In genomic region chr6:149608381-149608982, GRCh38 we compare ENCODE assay signal across 21 cellular contexts. TPM values are rescaled to one million over a fixed set of nuclear protein-coding genes. Genes with fewer than 3 reads are reported as not detected.
A peak's percentile ranks its signal among the peaks of the same experiment; 100 is the strongest.
DNase-seq lines count a peak whose midpoint lies in the region; ATAC-seq and TF ChIP-seq lines count a peak whose summit lies in the region.
"Had no signal": no experiment of that assay in that cellular context is flagged by ENCODE, and none has a peak within 500 bp of the region (broad histone marks: within the 10 kb centered on the region; RNA-seq: fewer than 3 reads in every experiment).

No MANE protein-coding gene starts in this region.

- H3K9me3 Mint-ChIP-seq in CD4-positive, alpha-beta memory T cell, result peaks cover 0 to 4% (median under 1%) of the 10 kb centered on the region in 8 donors
- no peaks in the 10 kb centered on the region for H3K9me3 Mint-ChIP-seq in glutamatergic neuron (ENCODE audit: unreplicated experiment)

- H3K27me3 Mint-ChIP-seq in CD4-positive, alpha-beta memory T cell, result no peaks in the 10 kb centered on the region
- no peaks in the 10 kb centered on the region for H3K27me3 Mint-ChIP-seq in glutamatergic neuron (ENCODE audit: unreplicated experiment)

- no peaks in the 10 kb centered on the region for H3K9me3 ChIP-seq in CD4-positive, alpha-beta memory T cell (ENCODE audit: control insufficient read depth in 1 of 2, low read length in 2 of 2)
- H3K9me3 ChIP-seq: prostate gland had no signal

- peak; percentile 24 for TF ChIP-seq CTCF in glutamatergic neuron (IDR thresholded peaks at IDR 0.05; ENCODE audit: partially characterized antibody, unreplicated experiment)

- DNase-seq in CD4-positive, alpha-beta memory T cell, result no peak
- DNase-seq in GM19238 (ENCODE audit: insufficient read length, low spot score) (peak; percentile 13), HuH-7 (ENCODE audit: low spot score) (peak; percentile 12), glutamatergic neuron (no peak), DMS153 treated with DMSO at 0.1 percent for 48 hours (lab: John Stamatoyannopoulos, UW; ENCODE audit: unreplicated experiment) (no peak), kidney glomerular epithelial cell (lab: John Stamatoyannopoulos, UW) (no peak)
- DNase-seq: activated CD8-positive, alpha-beta memory T cell treated with anti-CD3 and anti-CD28 coated beads for 24 hours; erythroblast; GM23248; left colon; midbrain; NCI-H1436 treated with DMSO at 0.1 percent for 48 hours; NCI-H774; small intestine; stimulated activated CD4-positive, alpha-beta T cell treated with anti-CD3 and anti-CD28 coated beads, Interleukin-4, amount 100 ng/mL, for 4 hours had no signal

- H3K36me3 Mint-ChIP-seq in CD4-positive, alpha-beta memory T cell, result peaks cover 19 to 25% of the 10 kb centered on the region in 2 donors
- H3K36me3 Mint-ChIP-seq in glutamatergic neuron (ENCODE audit: unreplicated experiment), result no peaks in the 10 kb centered on the region

- H3K27me3 ChIP-seq in CD4-positive, alpha-beta memory T cell (ENCODE audit: insufficient read depth, low read length), result no peaks in the 10 kb centered on the region
- H3K27me3 ChIP-seq: gastroesophageal sphincter had no signal

- no peak overlapping the region for H3K4me3 ChIP-seq in CD4-positive, alpha-beta memory T cell (ENCODE audit: low read length in 2 of 2)
- H3K4me3 ChIP-seq: gastroesophageal sphincter, GM23248, prostate gland had no signal

- intact Hi-C loops in CD4-positive, alpha-beta memory T cell (cut with micrococcal nuclease), result no loop called here

- POLR2A ChIA-PET in CD4-positive, alpha-beta memory T cell (lab: Charles Lee; ENCODE audit: partially characterized antibody), result interaction anchor here (0.9 kb wide), 1 partner anchor 13 kb away, joined by 4 read pairs; no protein-coding TSS in a partner anchor

- H3K4me1 ChIP-seq in CD4-positive, alpha-beta memory T cell (ENCODE audit: insufficient read depth, low read length), result peaks cover 10% of the 10 kb centered on the region
- H3K4me1 ChIP-seq: gastroesophageal sphincter, prostate gland had no signal

- no peak overlapping the region for H3K27ac ChIP-seq in CD4-positive, alpha-beta memory T cell (ENCODE audit: low read depth, low read length)
- H3K27ac ChIP-seq: gastroesophageal sphincter, GM23248, prostate gland had no signal

- no peak overlapping the region for H3K4me3 Mint-ChIP-seq in CD4-positive, alpha-beta memory T cell
- H3K4me3 Mint-ChIP-seq in glutamatergic neuron (ENCODE audit: unreplicated experiment), result no peak overlapping the region
- H3K4me3 Mint-ChIP-seq: neural crest cell had no signal

- H3K4me1 Mint-ChIP-seq in CD4-positive, alpha-beta memory T cell, result peaks cover 7 to 12% (median 12%) of the 10 kb centered on the region in 4 donors
- H3K4me1 Mint-ChIP-seq in glutamatergic neuron (ENCODE audit: low read depth, unreplicated experiment), result no peaks in the 10 kb centered on the region
- H3K4me1 Mint-ChIP-seq: neural crest cell had no signal

- ATAC-seq in GM21717 (IDR thresholded peaks at IDR 0.05; ENCODE audit: unreplicated experiment), result no peak
- no peak for ATAC-seq in HG03280 (IDR thresholded peaks at IDR 0.05; ENCODE audit: unreplicated experiment)
- ATAC-seq: gastroesophageal sphincter, left colon, Panc1 had no signal

- peak overlapping the region in 4 of 7 donors; percentile 36 to 84 (median 52) for H3K27ac Mint-ChIP-seq in CD4-positive, alpha-beta memory T cell
- no peak overlapping the region for H3K27ac Mint-ChIP-seq in glutamatergic neuron (ENCODE audit: unreplicated experiment)

- peaks cover 8% of the 10 kb centered on the region for H3K36me3 ChIP-seq in CD4-positive, alpha-beta memory T cell (ENCODE audit: insufficient read depth, low read length)
- H3K36me3 ChIP-seq: prostate gland had no signal

- CTCF ChIA-PET in CD4-positive, alpha-beta memory T cell (lab: Charles Lee; ENCODE audit: partially characterized antibody), result interaction anchor here (0.5 kb wide), 1 partner anchor 115 kb away, joined by 3 read pairs; no protein-coding TSS in a partner anchor

RNA-seq across cellular contexts. Expression of gene KATNA1, which starts 40.0 kb away (rescaled TPM):
- total RNA-seq in CD4-positive, alpha-beta memory T cell, result 10 to 100 TPM; 18.2 to 21.4 TPM
- 10 to 100 TPM; 27.5 to 34.7 TPM for polyA plus RNA-seq in CD4-positive, alpha-beta memory T cell
- total RNA-seq in glutamatergic neuron (ENCODE audit: unreplicated experiment), result 10.9 TPM

RNA-seq across cellular contexts. Expression of gene GINM1, which starts 42.3 kb away (rescaled TPM):
- 10 to 100 TPM; 17.1 to 18.5 TPM for total RNA-seq in CD4-positive, alpha-beta memory T cell
- polyA plus RNA-seq in CD4-positive, alpha-beta memory T cell, result 10 to 100 TPM; 23.2 to 26.1 TPM
- total RNA-seq in glutamatergic neuron (ENCODE audit: unreplicated experiment), result 11.2 TPM

Comparison
In these comparisons a context has a peak if more than half of its experiments do, and no peak if none do; other contexts are left out.
1. DNase-seq: peak in GM19238 (single experiment) and HuH-7 (single experiment); none in CD4-positive, alpha-beta memory T cell (0 of 5), glutamatergic neuron (single experiment), DMS153 treated with DMSO at 0.1 percent for 48 hours (single experiment) and kidney glomerular epithelial cell (single experiment).